In genomic region chr15:65856821-65857455, GRCh38 we compare ENCODE assay signal across 8 cellular contexts. TPM values are rescaled to one million over a fixed set of nuclear protein-coding genes. Genes with fewer than 3 reads are reported as not detected.
DNase-seq lines count a peak whose midpoint lies in the region; ATAC-seq and TF ChIP-seq lines count a peak whose summit lies in the region.

No MANE protein-coding gene starts in this region.

- no peaks in the 10 kb centered on the region for H3K36me3 ChIP-seq in sigmoid colon

- no peaks in the 10 kb centered on the region for H3K36me3 Mint-ChIP-seq in activated T-helper 2 cell treated with anti-CD3 and anti-CD28 coated beads, Interferon-gamma antibody, Interleukin-2, Interleukin-4, amounts not matched to agents 10 μg/mL and 5 μg/mL and 100 μg/mL, durations not matched to agents 14 hours and 24 hours and 36 hours (ENCODE audit: low read depth)

- H3K9me3 Mint-ChIP-seq in activated T-helper 2 cell treated with anti-CD3 and anti-CD28 coated beads, Interferon-gamma antibody, Interleukin-2, Interleukin-4, amounts not matched to agents 10 μg/mL and 5 μg/mL and 100 μg/mL, durations not matched to agents 14 hours and 24 hours and 36 hours: no peaks in the 10 kb centered on the region

- intact Hi-C loops in activated T-helper 2 cell treated with anti-CD3 and anti-CD28 coated beads, Interferon-gamma antibody, Interleukin-2, Interleukin-4, amounts not matched to agents 10 μg/mL and 5 μg/mL and 100 μg/mL, durations not matched to agents 14 hours and 24 hours and 36 hours (cut with micrococcal nuclease): loop anchor here (1.0 kb wide), 1 partner anchor 219 kb away; no protein-coding TSS in a partner anchor
- intact Hi-C loops in Right ventricle myocardium inferior (cut with DNase I): loop anchor here (5.0 kb wide), 1 partner anchor 220 kb away; no protein-coding TSS in a partner anchor
- intact Hi-C loops in sigmoid colon (cut with DNase I): loop anchor here (2.0 kb wide), 1 partner anchor 218 kb away; no protein-coding TSS in a partner anchor

- no peak overlapping the region for H3K27ac Mint-ChIP-seq in activated T-helper 2 cell treated with anti-CD3 and anti-CD28 coated beads, Interferon-gamma antibody, Interleukin-2, Interleukin-4, amounts not matched to agents 10 μg/mL and 5 μg/mL and 100 μg/mL, durations not matched to agents 14 hours and 24 hours and 36 hours

- no peak overlapping the region for H3K27ac ChIP-seq in sigmoid colon

- H3K4me3 Mint-ChIP-seq in activated T-helper 2 cell treated with anti-CD3 and anti-CD28 coated beads, Interferon-gamma antibody, Interleukin-2, Interleukin-4, amounts not matched to agents 10 μg/mL and 5 μg/mL and 100 μg/mL, durations not matched to agents 14 hours and 24 hours and 36 hours (ENCODE audit: low read depth): no peak overlapping the region

- DNase-seq in AG10803 (ENCODE audit: low read depth) (peak; percentile 49), GM19238 (ENCODE audit: insufficient read length, low spot score) (peak; percentile 19), RKO (ENCODE audit: low spot score) (peak; percentile 53), Right ventricle myocardium inferior (ENCODE audit: missing footprints) (peak; percentile 82), sigmoid colon (peak; percentile 80)
- peak; percentile 68 for DNase-seq in activated T-helper 2 cell treated with anti-CD3 and anti-CD28 coated beads, Interferon-gamma antibody, Interleukin-2, Interleukin-4, amounts not matched to agents 10 μg/mL and 5 μg/mL and 100 μg/mL, durations not matched to agents 14 hours and 24 hours and 36 hours (ENCODE audit: low spot score)

- 56 to 71% methylated on average over 12 of the region's 12 CpGs for WGBS in sigmoid colon, 2 donors

- H3K27me3 ChIP-seq in sigmoid colon: no peaks in the 10 kb centered on the region

- H3K9me3 ChIP-seq in sigmoid colon: no peaks in the 10 kb centered on the region

- ATAC-seq in Right ventricle myocardium inferior: no peak
- ATAC-seq in HG02571 (IDR thresholded peaks at IDR 0.05; ENCODE audit: unreplicated experiment): no peak
- ATAC-seq in HG03280 (IDR thresholded peaks at IDR 0.05; ENCODE audit: unreplicated experiment): no peak

- no peak for TF ChIP-seq POLR2A in sigmoid colon (IDR thresholded peaks at IDR 0.05)

- H3K4me1 Mint-ChIP-seq in activated T-helper 2 cell treated with anti-CD3 and anti-CD28 coated beads, Interferon-gamma antibody, Interleukin-2, Interleukin-4, amounts not matched to agents 10 μg/mL and 5 μg/mL and 100 μg/mL, durations not matched to agents 14 hours and 24 hours and 36 hours (ENCODE audit: low read depth): peaks cover 7% of the 10 kb centered on the region

- peaks cover 8% of the 10 kb centered on the region for H3K27me3 Mint-ChIP-seq in activated T-helper 2 cell treated with anti-CD3 and anti-CD28 coated beads, Interferon-gamma antibody, Interleukin-2, Interleukin-4, amounts not matched to agents 10 μg/mL and 5 μg/mL and 100 μg/mL, durations not matched to agents 14 hours and 24 hours and 36 hours (ENCODE audit: low read depth)

- peak; percentile 96 for TF ChIP-seq CTCF in AG10803 (conservative IDR thresholded peaks at IDR 0.05; ENCODE audit: low read length)
- peak; percentile 43 to 82 (median 68) for TF ChIP-seq CTCF in sigmoid colon (IDR thresholded peaks at IDR 0.05)

- no peaks in the 10 kb centered on the region for H3K4me1 ChIP-seq in sigmoid colon

- no peak overlapping the region for H3K4me3 ChIP-seq in AG10803 (ENCODE audit: low read length)
- no peak overlapping the region for H3K4me3 ChIP-seq in sigmoid colon

- no peak for TF ChIP-seq EP300 in sigmoid colon (IDR thresholded peaks at IDR 0.05)

RNA-seq across cellular contexts. Expression of gene RAB11A, which starts 12.4 kb away (rescaled TPM):
- total RNA-seq in activated T-helper 2 cell treated with anti-CD3 and anti-CD28 coated beads, Interferon-gamma antibody, Interleukin-2, Interleukin-4, amounts not matched to agents 10 μg/mL and 5 μg/mL and 100 μg/mL, durations not matched to agents 14 hours and 24 hours and 36 hours: 153 and 155 TPM in 2 replicates
- total RNA-seq in Right ventricle myocardium inferior (161 TPM), sigmoid colon (100 to 1,000 TPM in 1 of 4 donors, 10 to 100 TPM in 3; 74.2 to 112 (median 90.3) TPM)
- polyA plus RNA-seq in sigmoid colon: 100 to 1,000 TPM; 291 to 468 (median 344) TPM

Comparison
In these comparisons a context has a peak if more than half of its experiments do, and no peak if none do; other contexts are left out.
1. DNase-seq: peak in every context shown above with its lines; median percentile 82 in Right ventricle myocardium inferior; 80 in sigmoid colon; 68 in activated T-helper 2 cell treated with anti-CD3 and anti-CD28 coated beads, Interferon-gamma antibody, Interleukin-2, Interleukin-4, amounts not matched to agents 10 μg/mL and 5 μg/mL and 100 μg/mL, durations not matched to agents 14 hours and 24 hours and 36 hours; 53 in RKO; 49 in AG10803; 19 in GM19238.